Comparison of ENCODE assay signal across 1 cellular context in the genomic region with DNA sequence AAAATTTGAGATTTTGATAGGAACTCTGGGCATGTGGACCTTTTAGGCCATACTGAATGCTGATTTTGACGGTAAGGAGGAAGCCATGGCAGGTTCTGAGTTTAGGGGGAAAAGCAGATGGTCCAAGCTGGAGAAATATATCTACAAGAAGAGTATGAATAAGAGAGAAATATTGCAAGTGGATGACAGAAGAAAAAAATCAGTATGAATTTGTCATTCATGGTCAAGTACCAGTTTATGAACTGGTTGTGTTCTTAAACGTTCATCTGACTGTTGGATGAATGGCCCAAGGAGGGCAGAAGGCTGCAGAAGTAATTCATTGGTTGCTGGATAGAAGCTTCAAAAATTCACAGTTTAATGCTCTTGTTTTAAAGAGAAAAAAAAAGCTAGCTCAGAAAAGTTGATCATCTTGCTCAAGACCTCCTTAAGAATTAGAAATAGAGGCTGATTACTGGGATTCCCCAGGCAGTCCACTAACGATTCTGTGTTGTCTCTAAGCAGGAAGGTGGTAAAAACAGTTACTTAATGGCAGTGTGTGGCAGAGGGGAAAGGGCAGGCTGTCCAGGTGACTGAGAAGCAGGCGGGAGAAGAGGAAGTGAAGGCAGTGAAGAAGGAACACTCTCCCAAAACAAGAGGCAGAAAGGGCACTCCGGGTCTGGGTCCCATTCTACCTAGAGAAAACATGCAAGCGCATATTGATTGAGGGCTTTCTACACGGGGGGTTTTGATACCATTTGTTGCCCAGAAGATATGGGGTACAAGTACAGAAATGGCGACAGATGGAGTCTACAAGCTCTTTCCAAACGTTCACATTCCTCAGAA.
TF ChIP-seq lines count a peak whose summit lies in the region.

No MANE protein-coding gene starts in this region.

TF ChIP-seq in GM12878, 131 proteins besides CTCF, POLR2A, EP300 and RAD21 (continued from another document and continues in another):
- 0 out of 2 replicates have a peak, but pooled peaks have one; percentile 55 for TF ChIP-seq RB1 (IDR thresholded peaks at IDR 0.05; ENCODE audit: borderline replicate concordance)
- peak; percentile 81 for TF ChIP-seq SMAD1 (IDR thresholded peaks at IDR 0.05; ENCODE audit: low read depth, partially characterized antibody)
- peak; percentile 54 for TF ChIP-seq ATF7 (IDR thresholded peaks at IDR 0.05; ENCODE audit: low read depth)
- TF ChIP-seq MEF2A (IDR thresholded peaks at IDR 0.05; ENCODE audit: insufficient read depth, low read depth, low read length) = no peak
- TF ChIP-seq ASH2L (IDR thresholded peaks at IDR 0.05; ENCODE audit: borderline replicate concordance, low read depth) = no peak
- TF ChIP-seq HDGF (IDR thresholded peaks at IDR 0.05) = peak; percentile 72; the same call in 1 of the 2 replicates
- TF ChIP-seq NRF1 (conservative IDR thresholded peaks at IDR 0.05; ENCODE audit: low read depth, low read length) = no peak
- TF ChIP-seq SPI1 (IDR thresholded peaks at IDR 0.05; ENCODE audit: borderline replicate concordance, insufficient read depth, low read depth, low read length) = peak; percentile 93
- TF ChIP-seq CEBPZ (IDR thresholded peaks at IDR 0.05; ENCODE audit: low read depth, low read length) = no peak
- TF ChIP-seq HDAC2 (IDR thresholded peaks at IDR 0.05) = no peak
- 0 out of 2 replicates have a peak, but pooled peaks have one; percentile 35 for TF ChIP-seq CHD4 (IDR thresholded peaks at IDR 0.05)
- TF ChIP-seq GATAD2B (conservative IDR thresholded peaks at IDR 0.05; ENCODE audit: low read depth) = no peak
- peak; percentile 67; the same call in 1 of the 2 replicates for TF ChIP-seq TAF1 (IDR thresholded peaks at IDR 0.05; ENCODE audit: borderline replicate concordance, low read depth, low read length)
- no peak for TF ChIP-seq CREB1 (IDR thresholded peaks at IDR 0.05; ENCODE audit: low read depth)
- peak; percentile 82 for TF ChIP-seq EED (IDR thresholded peaks at IDR 0.05; ENCODE audit: low read depth)
- no peak for TF ChIP-seq CBX5 (IDR thresholded peaks at IDR 0.05; ENCODE audit: low read depth)
- TF ChIP-seq NBN (IDR thresholded peaks at IDR 0.05) = peak; percentile 88
- 0 out of 2 replicates have a peak, but pooled peaks have one; percentile 36 for TF ChIP-seq TCF12 (IDR thresholded peaks at IDR 0.05; ENCODE audit: low read depth, low read length)
- no peak for TF ChIP-seq IKZF2 (IDR thresholded peaks at IDR 0.05)
- TF ChIP-seq ZNF207 (IDR thresholded peaks at IDR 0.05; ENCODE audit: borderline replicate concordance) = no peak; the same call in 1 of the 2 replicates
- no peak for TF ChIP-seq CBX3 (IDR thresholded peaks at IDR 0.05; ENCODE audit: borderline replicate concordance, low read depth)
- no peak for TF ChIP-seq ZNF217 (IDR thresholded peaks at IDR 0.05)
- no peak for TF ChIP-seq BCL3 (IDR thresholded peaks at IDR 0.05; ENCODE audit: borderline replicate concordance, insufficient read depth, low read depth, low read length, poor library complexity, severe bottlenecking)
- TF ChIP-seq, protein P1, sequence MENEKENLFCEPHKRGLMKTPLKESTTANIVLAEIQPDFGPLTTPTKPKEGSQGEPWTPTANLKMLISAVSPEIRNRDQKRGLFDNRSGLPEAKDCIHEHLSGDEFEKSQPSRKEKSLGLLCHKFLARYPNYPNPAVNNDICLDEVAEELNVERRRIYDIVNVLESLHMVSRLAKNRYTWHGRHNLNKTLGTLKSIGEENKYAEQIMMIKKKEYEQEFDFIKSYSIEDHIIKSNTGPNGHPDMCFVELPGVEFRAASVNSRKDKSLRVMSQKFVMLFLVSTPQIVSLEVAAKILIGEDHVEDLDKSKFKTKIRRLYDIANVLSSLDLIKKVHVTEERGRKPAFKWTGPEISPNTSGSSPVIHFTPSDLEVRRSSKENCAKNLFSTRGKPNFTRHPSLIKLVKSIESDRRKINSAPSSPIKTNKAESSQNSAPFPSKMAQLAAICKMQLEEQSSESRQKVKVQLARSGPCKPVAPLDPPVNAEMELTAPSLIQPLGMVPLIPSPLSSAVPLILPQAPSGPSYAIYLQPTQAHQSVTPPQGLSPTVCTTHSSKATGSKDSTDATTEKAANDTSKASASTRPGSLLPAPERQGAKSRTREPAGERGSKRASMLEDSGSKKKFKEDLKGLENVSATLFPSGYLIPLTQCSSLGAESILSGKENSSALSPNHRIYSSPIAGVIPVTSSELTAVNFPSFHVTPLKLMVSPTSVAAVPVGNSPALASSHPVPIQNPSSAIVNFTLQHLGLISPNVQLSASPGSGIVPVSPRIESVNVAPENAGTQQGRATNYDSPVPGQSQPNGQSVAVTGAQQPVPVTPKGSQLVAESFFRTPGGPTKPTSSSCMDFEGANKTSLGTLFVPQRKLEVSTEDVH (IDR thresholded peaks at IDR 0.05; ENCODE audit: low read depth, partially characterized antibody) = no peak
- peak; percentile 75; the same call in 1 of the 3 replicates for TF ChIP-seq POU2F2 (IDR thresholded peaks at IDR 0.05; ENCODE audit: borderline replicate concordance, low read depth, low read length)
- peak; percentile 58; the same call in 1 of the 2 replicates for TF ChIP-seq SMAD5 (IDR thresholded peaks at IDR 0.05; ENCODE audit: low read depth)
- TF ChIP-seq, protein P2, sequence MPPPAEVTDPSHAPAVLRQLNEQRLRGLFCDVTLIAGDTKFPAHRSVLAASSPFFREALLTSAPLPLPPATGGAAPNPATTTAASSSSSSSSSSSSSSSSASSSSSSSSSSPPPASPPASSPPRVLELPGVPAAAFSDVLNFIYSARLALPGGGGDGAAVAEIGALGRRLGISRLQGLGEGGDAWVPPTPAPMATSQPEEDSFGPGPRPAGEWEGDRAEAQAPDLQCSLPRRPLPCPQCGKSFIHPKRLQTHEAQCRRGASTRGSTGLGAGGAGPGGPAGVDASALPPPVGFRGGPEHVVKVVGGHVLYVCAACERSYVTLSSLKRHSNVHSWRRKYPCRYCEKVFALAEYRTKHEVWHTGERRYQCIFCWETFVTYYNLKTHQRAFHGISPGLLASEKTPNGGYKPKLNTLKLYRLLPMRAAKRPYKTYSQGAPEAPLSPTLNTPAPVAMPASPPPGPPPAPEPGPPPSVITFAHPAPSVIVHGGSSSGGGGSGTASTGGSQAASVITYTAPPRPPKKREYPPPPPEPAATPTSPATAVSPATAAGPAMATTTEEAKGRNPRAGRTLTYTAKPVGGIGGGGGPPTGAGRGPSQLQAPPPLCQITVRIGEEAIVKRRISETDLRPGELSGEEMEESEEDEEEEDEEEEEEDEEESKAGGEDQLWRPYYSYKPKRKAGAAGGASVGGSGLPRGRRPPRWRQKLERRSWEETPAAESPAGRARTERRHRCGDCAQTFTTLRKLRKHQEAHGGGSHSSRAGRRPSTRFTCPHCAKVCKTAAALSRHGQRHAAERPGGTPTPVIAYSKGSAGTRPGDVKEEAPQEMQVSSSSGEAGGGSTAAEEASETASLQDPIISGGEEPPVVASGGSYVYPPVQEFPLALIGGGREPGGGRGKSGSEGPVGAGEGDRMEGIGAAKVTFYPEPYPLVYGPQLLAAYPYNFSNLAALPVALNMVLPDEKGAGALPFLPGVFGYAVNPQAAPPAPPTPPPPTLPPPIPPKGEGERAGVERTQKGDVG (CRISPR knock-in tag; IDR thresholded peaks at IDR 0.05) = no peak
- no peak for TF ChIP-seq STAT3 (IDR thresholded peaks at IDR 0.05; ENCODE audit: low read depth, low read length)
- no peak for TF ChIP-seq MTA3 (IDR thresholded peaks at IDR 0.05; ENCODE audit: borderline replicate concordance, low read length)
- TF ChIP-seq RUNX3 (IDR thresholded peaks at IDR 0.05; ENCODE audit: low read length) = no peak
- no peak for TF ChIP-seq CHD2 (IDR thresholded peaks at IDR 0.05; ENCODE audit: borderline replicate concordance, low read depth, low read length)
- no peak for TF ChIP-seq ZZZ3 (IDR thresholded peaks at IDR 0.05; ENCODE audit: control insufficient read depth, insufficient read length, low read depth)
- peak; percentile 15; the same call in 1 of the 2 replicates for TF ChIP-seq BCL11A (IDR thresholded peaks at IDR 0.05; ENCODE audit: low read depth, low read length)
- TF ChIP-seq SREBF1 (IDR thresholded peaks at IDR 0.05; ENCODE audit: low read length) = no peak
- no peak; the same call in 1 of the 2 replicates for TF ChIP-seq SMC3 (IDR thresholded peaks at IDR 0.05; ENCODE audit: borderline replicate concordance, low read length)
- 0 out of 4 replicates have a peak, but pooled peaks of 1 of the 2 experiments have one; percentile 4 for TF ChIP-seq BHLHE40 (IDR thresholded peaks at IDR 0.05; ENCODE audit: borderline replicate concordance in 1 of 2, low read depth in 2 of 2, low read length in 1 of 2)
- TF ChIP-seq NR2F1 (conservative IDR thresholded peaks at IDR 0.05) = no peak
- no peak for TF ChIP-seq LARP7 (IDR thresholded peaks at IDR 0.05)
- TF ChIP-seq ZBED1 (IDR thresholded peaks at IDR 0.05; ENCODE audit: borderline replicate concordance) = no peak; the same call in 1 of the 2 replicates
- no peak for TF ChIP-seq SIX5 (IDR thresholded peaks at IDR 0.05; ENCODE audit: low read depth, low read length, severe bottlenecking)
- TF ChIP-seq MLLT1 (IDR thresholded peaks at IDR 0.05) = peak; percentile 83; the same call in 1 of the 2 replicates
- TF ChIP-seq, protein P3, sequence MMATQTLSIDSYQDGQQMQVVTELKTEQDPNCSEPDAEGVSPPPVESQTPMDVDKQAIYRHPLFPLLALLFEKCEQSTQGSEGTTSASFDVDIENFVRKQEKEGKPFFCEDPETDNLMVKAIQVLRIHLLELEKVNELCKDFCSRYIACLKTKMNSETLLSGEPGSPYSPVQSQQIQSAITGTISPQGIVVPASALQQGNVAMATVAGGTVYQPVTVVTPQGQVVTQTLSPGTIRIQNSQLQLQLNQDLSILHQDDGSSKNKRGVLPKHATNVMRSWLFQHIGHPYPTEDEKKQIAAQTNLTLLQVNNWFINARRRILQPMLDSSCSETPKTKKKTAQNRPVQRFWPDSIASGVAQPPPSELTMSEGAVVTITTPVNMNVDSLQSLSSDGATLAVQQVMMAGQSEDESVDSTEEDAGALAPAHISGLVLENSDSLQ (IDR thresholded peaks at IDR 0.05) = no peak
- no peak for TF ChIP-seq FOS (IDR thresholded peaks at IDR 0.05; ENCODE audit: borderline replicate concordance, extremely low read depth, insufficient read length)
- TF ChIP-seq, protein P4, sequence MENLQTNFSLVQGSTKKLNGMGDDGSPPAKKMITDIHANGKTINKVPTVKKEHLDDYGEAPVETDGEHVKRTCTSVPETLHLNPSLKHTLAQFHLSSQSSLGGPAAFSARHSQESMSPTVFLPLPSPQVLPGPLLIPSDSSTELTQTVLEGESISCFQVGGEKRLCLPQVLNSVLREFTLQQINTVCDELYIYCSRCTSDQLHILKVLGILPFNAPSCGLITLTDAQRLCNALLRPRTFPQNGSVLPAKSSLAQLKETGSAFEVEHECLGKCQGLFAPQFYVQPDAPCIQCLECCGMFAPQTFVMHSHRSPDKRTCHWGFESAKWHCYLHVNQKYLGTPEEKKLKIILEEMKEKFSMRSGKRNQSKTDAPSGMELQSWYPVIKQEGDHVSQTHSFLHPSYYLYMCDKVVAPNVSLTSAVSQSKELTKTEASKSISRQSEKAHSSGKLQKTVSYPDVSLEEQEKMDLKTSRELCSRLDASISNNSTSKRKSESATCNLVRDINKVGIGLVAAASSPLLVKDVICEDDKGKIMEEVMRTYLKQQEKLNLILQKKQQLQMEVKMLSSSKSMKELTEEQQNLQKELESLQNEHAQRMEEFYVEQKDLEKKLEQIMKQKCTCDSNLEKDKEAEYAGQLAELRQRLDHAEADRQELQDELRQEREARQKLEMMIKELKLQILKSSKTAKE (IDR thresholded peaks at IDR 0.05; ENCODE audit: low read depth, poor library complexity, severe bottlenecking) = peak; percentile 45
